Comparison of ENCODE assay signal across 8 cellular contexts in the genomic region with DNA sequence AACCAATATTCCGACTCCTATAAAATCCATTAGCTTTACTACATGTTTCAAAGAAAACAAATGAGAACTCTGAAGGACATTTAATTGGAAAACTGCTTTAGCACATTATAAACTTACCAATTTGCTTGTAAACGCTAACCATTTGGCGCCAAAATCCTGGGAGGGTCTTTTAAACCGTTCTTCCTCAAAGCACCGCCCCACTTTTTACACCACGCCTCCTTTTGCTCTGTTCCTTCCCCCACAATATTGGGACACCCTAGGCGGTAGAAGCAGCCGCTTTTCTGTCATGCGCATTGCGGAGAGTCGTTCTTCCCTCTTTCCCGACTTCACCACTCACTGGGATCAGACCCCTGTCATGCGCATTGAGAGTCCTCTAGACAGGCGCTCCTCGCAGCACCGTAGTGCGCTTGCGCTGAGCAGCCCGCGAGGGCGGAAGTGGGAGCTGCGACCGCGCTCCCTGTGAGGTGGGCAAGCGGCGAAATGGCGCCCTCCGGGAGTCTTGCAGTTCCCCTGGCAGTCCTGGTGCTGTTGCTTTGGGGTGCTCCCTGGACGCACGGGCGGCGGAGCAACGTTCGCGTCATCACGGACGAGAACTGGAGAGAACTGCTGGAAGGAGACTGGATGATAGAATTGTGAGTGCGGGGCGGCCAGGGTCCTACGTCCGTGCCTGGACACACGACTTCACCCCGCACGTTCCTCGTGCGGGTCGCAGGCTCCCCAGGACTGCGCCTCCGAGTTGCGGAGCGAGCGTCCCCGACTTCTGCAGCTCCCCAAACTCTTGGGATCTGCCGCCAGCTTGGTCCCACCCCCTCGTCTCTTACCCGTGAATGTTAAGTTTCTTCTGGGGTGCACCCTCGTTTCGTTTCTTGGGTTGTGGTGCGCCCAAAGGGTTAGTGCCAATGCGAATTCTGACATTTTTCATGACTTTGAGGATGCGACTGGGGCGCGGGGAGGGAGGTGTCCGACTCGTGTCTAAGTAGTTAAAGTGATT. TPM values are rescaled to one million over a fixed set of nuclear protein-coding genes. Genes with fewer than 3 reads are reported as not detected.
DNase-seq lines count a peak whose midpoint lies in the region; ATAC-seq, FAIRE-seq and TF ChIP-seq lines count a peak whose summit lies in the region.

A gene with protein sequence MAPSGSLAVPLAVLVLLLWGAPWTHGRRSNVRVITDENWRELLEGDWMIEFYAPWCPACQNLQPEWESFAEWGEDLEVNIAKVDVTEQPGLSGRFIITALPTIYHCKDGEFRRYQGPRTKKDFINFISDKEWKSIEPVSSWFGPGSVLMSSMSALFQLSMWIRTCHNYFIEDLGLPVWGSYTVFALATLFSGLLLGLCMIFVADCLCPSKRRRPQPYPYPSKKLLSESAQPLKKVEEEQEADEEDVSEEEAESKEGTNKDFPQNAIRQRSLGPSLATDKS (plus strand): TSS at position 435 of the 991 bp plus-strand sequence. CDS start 46 bp downstream, at position 481.

- 0% methylated on average over 65 of the region's 65 CpGs for WGBS in pancreas, 2 donors
- WGBS in thyroid gland, 2 donors, result 1 to 2% methylated on average over 39 to 50 of the region's 65 CpGs

- H3K4me1 Mint-ChIP-seq in activated naive CD8-positive, alpha-beta T cell treated with anti-CD3 and anti-CD28 coated beads, Interleukin-2, amount 50 U/mL, for 24 hours, result peaks cover 44% of the 10 kb centered on the region

- H3K4me1 ChIP-seq in pancreas, result peaks cover 0 to 22% (median 0%) of the 10 kb centered on the region in 3 donors
- H3K4me1 ChIP-seq in thyroid gland, result peaks cover 5 to 12% of the 10 kb centered on the region in 2 donors

- H3K9me3 ChIP-seq in SU-DHL-6 (ENCODE audit: insufficient read depth, low read length) (no peaks in the 10 kb centered on the region), pancreas (no peaks in the 10 kb centered on the region), thyroid gland (no peaks in the 10 kb centered on the region)

- peak within 1 kb of the TSS; percentile 98 for H3K4me2 ChIP-seq in SU-DHL-6 (ENCODE audit: low read depth, low read length, poor library complexity, severe bottlenecking)

- peaks cover 51% of the 10 kb centered on the region for H3K79me2 ChIP-seq in SU-DHL-6 (ENCODE audit: insufficient read depth, low read length)

- peak within 1 kb of the TSS; percentile 100 for H3K4me3 ChIP-seq in GM12875 (ENCODE audit: low read depth, low read length)
- H3K4me3 ChIP-seq in SU-DHL-6 (ENCODE audit: insufficient read depth, low read length, poor library complexity, severe bottlenecking), result peak within 1 kb of the TSS; percentile 77
- peak within 1 kb of the TSS; percentile 74 to 99 (median 78) for H3K4me3 ChIP-seq in pancreas
- H3K4me3 ChIP-seq in thyroid gland (replicated peaks in 1 of 3), result peak within 1 kb of the TSS; percentile 53 to 97 (median 97)

- peaks cover 14% of the 10 kb centered on the region for H3K36me3 ChIP-seq in SU-DHL-6 (ENCODE audit: low read length)
- no peaks in the 10 kb centered on the region for H3K36me3 ChIP-seq in pancreas
- H3K36me3 ChIP-seq in thyroid gland, result no peaks in the 10 kb centered on the region

- no peak within 1 kb of the TSS for H3K27ac Mint-ChIP-seq in activated naive CD8-positive, alpha-beta T cell treated with anti-CD3 and anti-CD28 coated beads, Interleukin-2, amount 50 U/mL, for 24 hours

- peaks cover 20% of the 10 kb centered on the region for H3K36me3 Mint-ChIP-seq in activated naive CD8-positive, alpha-beta T cell treated with anti-CD3 and anti-CD28 coated beads, Interleukin-2, amount 50 U/mL, for 24 hours (ENCODE audit: low read depth)

- TF ChIP-seq POLR2A in thyroid gland (IDR thresholded peaks at IDR 0.05), result peak in 1 of 2 donors; percentile 87

- peak; percentile 99 to 100 (median 100) for DNase-seq in NCI-H1417 (lab: John Stamatoyannopoulos, UW)
- DNase-seq in activated naive CD8-positive, alpha-beta T cell treated with anti-CD3 and anti-CD28 coated beads, Interleukin-2, amount 50 U/mL, for 24 hours, result peak; percentile 91
- peak; percentile 96 for DNase-seq in Right ventricle myocardium superior
- DNase-seq in pancreas, result peak; percentile 94 to 98 (median 97)
- DNase-seq in thyroid gland, result peak; percentile 93 to 97

- no peaks in the 10 kb centered on the region for H3K27me3 ChIP-seq in SU-DHL-6 (ENCODE audit: low read length)
- no peaks in the 10 kb centered on the region for H3K27me3 ChIP-seq in pancreas
- no peaks in the 10 kb centered on the region for H3K27me3 ChIP-seq in thyroid gland

- no peaks in the 10 kb centered on the region for H3K9me2 ChIP-seq in SU-DHL-6 (replicated peaks; ENCODE audit: insufficient read depth, low read length)

- TF ChIP-seq CTCF in GM12875 (IDR thresholded peaks at IDR 0.05; ENCODE audit: borderline replicate concordance, insufficient read depth, low read depth, low read length) (no peak), SU-DHL-6 (IDR thresholded peaks at IDR 0.05; ENCODE audit: insufficient read depth, low read length, poor library complexity, severe bottlenecking) (no peak), pancreas (IDR thresholded peaks at IDR 0.05) (no peak), thyroid gland (IDR thresholded peaks at IDR 0.05) (no peak)

- H2AFZ ChIP-seq in SU-DHL-6 (ENCODE audit: low read depth, low read length, severe bottlenecking), result peak within 1 kb of the TSS; percentile 81

- H3K27ac ChIP-seq in SU-DHL-6 (ENCODE audit: low read depth, low read length), result peak within 1 kb of the TSS; percentile 74
- peak within 1 kb of the TSS; percentile 30 to 78 (median 74) for H3K27ac ChIP-seq in pancreas
- H3K27ac ChIP-seq in thyroid gland, result peak within 1 kb of the TSS; percentile 31 to 73 (median 57)

- peaks cover 8% of the 10 kb centered on the region; the same call in 1 of the 2 replicates for H4K20me1 ChIP-seq in SU-DHL-6 (ENCODE audit: low read depth, low read length)

- no peak within 1 kb of the TSS for H3K4me3 Mint-ChIP-seq in activated naive CD8-positive, alpha-beta T cell treated with anti-CD3 and anti-CD28 coated beads, Interleukin-2, amount 50 U/mL, for 24 hours

- peak within 1 kb of the TSS; percentile 94 for H3K9ac ChIP-seq in SU-DHL-6 (ENCODE audit: low read length)

- intact Hi-C loops in Right ventricle myocardium superior (cut with DNase I), result no loop called here
- intact Hi-C loops in pancreas (cut with DNase I), result no loop called here
- intact Hi-C loops in thyroid gland (cut with DNase I), result no loop called here

- no peaks in the 10 kb centered on the region for H3K9me3 Mint-ChIP-seq in activated naive CD8-positive, alpha-beta T cell treated with anti-CD3 and anti-CD28 coated beads, Interleukin-2, amount 50 U/mL, for 24 hours

- peak; percentile 93 for ATAC-seq in HG02763 (IDR thresholded peaks at IDR 0.05; ENCODE audit: unreplicated experiment)
- ATAC-seq in activated naive CD8-positive, alpha-beta T cell treated with anti-CD3 and anti-CD28 coated beads, Interleukin-2, amount 50 U/mL, for 24 hours, result peak; percentile 92
- ATAC-seq in Right ventricle myocardium superior (ENCODE audit: poor library complexity), result peak; percentile 100
- ATAC-seq in pancreas, result peak; percentile 97 to 100 (median 99)

- H3K27me3 Mint-ChIP-seq in activated naive CD8-positive, alpha-beta T cell treated with anti-CD3 and anti-CD28 coated beads, Interleukin-2, amount 50 U/mL, for 24 hours, result no peaks in the 10 kb centered on the region

- FAIRE-seq in pancreas (lab: Jason Lieb, UNC), result peak; percentile 96

- H3F3A ChIP-seq in SU-DHL-6 (ENCODE audit: insufficient read depth), result peaks cover 5% of the 10 kb centered on the region; the same call in 1 of the 2 replicates

RNA-seq across cellular contexts. Expression of the gene that starts here (rescaled TPM):
- 6.8 TPM for total RNA-seq in Right ventricle myocardium superior
- total RNA-seq in pancreas, result 10 to 100 TPM in 5 of 6 donors, 1 to 10 TPM in 1; 9.1 to 22.5 (median 16.1) TPM
- polyA plus RNA-seq in pancreas, result 10 to 100 TPM in 1 of 2 donors, 1 to 10 TPM in 1; 3.0 to 12.1 TPM
- total RNA-seq in thyroid gland, result 10 to 100 TPM; 35.9 to 44.6 (median 43.0) TPM

Comparison
In these comparisons a context has a peak if more than half of its experiments do, and no peak if none do; other contexts are left out.
1. Peak in every context shown above with its lines: DNase-seq, ATAC-seq, H3K4me3 ChIP-seq and H3K27ac ChIP-seq.